ENCODE assay signal across 8 cellular contexts in genomic region chrX:24014388-24015018, GRCh38.
DNase-seq lines count a peak whose midpoint lies in the region; ATAC-seq lines count a peak whose summit lies in the region.

No MANE protein-coding gene starts in this region.

- DNase-seq in activated T-cell treated with anti-CD3 and anti-CD28 coated beads for 48 hours (ENCODE audit: low read depth) (peak; percentile 40), NCI-H1417 (lab: John Stamatoyannopoulos, UW) (no peak), SW 1271 (lab: John Stamatoyannopoulos, UW) (no peak), NCI-H1105 treated with DMSO at 0.1 percent for 48 hours (lab: John Stamatoyannopoulos, UW) (no peak), germinal center (ENCODE audit: low spot score) (no peak)
- peak; percentile 64 for DNase-seq in stimulated activated CD4-positive, alpha-beta T cell treated with anti-CD3 and anti-CD28 coated beads, Interleukin-15, amount 100 ng/mL, for 24 hours

- ATAC-seq in GM18520 (IDR thresholded peaks at IDR 0.05; ENCODE audit: unreplicated experiment) (peak; percentile 51), HG02884 (IDR thresholded peaks at IDR 0.05; ENCODE audit: unreplicated experiment) (peak; percentile 54)

Comparison
In these comparisons a context has a peak if more than half of its experiments do, and no peak if none do; other contexts are left out.
1. DNase-seq: peak in activated T-cell treated with anti-CD3 and anti-CD28 coated beads for 48 hours (single experiment) and stimulated activated CD4-positive, alpha-beta T cell treated with anti-CD3 and anti-CD28 coated beads, Interleukin-15, amount 100 ng/mL, for 24 hours (single experiment); none in NCI-H1417 (0 of 3), SW 1271 (0 of 2), NCI-H1105 treated with DMSO at 0.1 percent for 48 hours (single experiment) and germinal center (single experiment).